Comparison of ENCODE assay signal across 26 cellular contexts in the genomic region with DNA sequence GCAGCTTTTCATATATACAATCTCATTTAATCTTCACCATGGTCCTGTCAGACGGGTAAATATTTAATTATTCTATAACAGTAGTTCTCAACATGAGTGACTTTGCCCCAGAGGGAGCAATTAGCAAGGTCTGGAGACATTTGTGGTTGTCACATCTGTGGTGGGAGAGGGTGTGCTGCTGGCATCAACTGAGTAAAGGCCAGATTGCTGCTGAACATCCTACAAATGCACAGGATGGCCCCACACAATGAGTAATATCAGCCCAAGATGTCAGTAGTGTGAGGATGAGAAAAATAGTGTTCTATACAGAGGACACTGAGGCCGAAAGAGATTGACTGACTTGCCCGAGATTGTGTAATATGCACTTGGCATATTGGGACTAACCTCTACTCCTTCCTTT.
"Had no signal": no experiment of that assay in that cellular context is flagged by ENCODE, and none has a peak within 500 bp of the region (broad histone marks: within the 10 kb centered on the region; RNA-seq: fewer than 3 reads in every experiment).

No MANE protein-coding gene starts in this region.

- H3K9me3 ChIP-seq: left ventricle myocardium inferior, mucosa of descending colon, ovary, right atrium auricular region, right lobe of liver, stomach, testis, thyroid gland, transverse colon, upper lobe of left lung, vagina had no signal

- H3K27me3 ChIP-seq: ovary, right atrium auricular region, right lobe of liver, testis, thyroid gland, upper lobe of left lung, vagina had no signal

- H3K27ac Mint-ChIP-seq: naive thymus-derived CD4-positive, alpha-beta T cell; natural killer cell treated with Interleukin-12 subunit alpha and Interleukin-12 subunit beta and Interleukin-15 and Interleukin-18, amount 100 ng/mL, for 72 hours; progenitor cell of endocrine pancreas; stimulated activated naive B cell treated with anti-CD40 and anti-IgM and Interleukin-4, amounts not matched to agents 10 μg/mL and 1 μg/mL and 100 μg/mL, for 72 hours had no signal

- H3K9me3 Mint-ChIP-seq: natural killer cell treated with Interleukin-12 subunit alpha and Interleukin-12 subunit beta and Interleukin-15 and Interleukin-18, amount 100 ng/mL, for 72 hours; stimulated activated naive B cell treated with anti-CD40 and anti-IgM and Interleukin-4, amounts not matched to agents 10 μg/mL and 1 μg/mL and 100 μg/mL, for 72 hours had no signal

- H3K4me3 ChIP-seq: left ventricle myocardium inferior, lung, mucosa of descending colon, ovary, right atrium auricular region, right lobe of liver, smooth muscle cell, stomach, testis, thyroid gland, transverse colon, upper lobe of left lung, vagina had no signal

- H3K4me1 ChIP-seq: right atrium auricular region, right lobe of liver, testis, thyroid gland, upper lobe of left lung, vagina had no signal

- H3K36me3 ChIP-seq: left ventricle myocardium inferior, ovary, right atrium auricular region, right lobe of liver, stomach, thyroid gland, transverse colon, upper lobe of left lung, vagina had no signal

- ATAC-seq: mucosa of descending colon; naive thymus-derived CD4-positive, alpha-beta T cell; right lobe of liver; stimulated activated naive B cell treated with anti-CD40 and anti-IgM and Interleukin-4, amounts not matched to agents 10 μg/mL and 1 μg/mL and 100 μg/mL, for 72 hours; stimulated activated naive CD8-positive, alpha-beta T cell treated with anti-CD3 and anti-CD28 coated beads, Interleukin-15, Interleukin-2, amounts not matched to agents 100 U/mL and 50 U/mL, for 24 hours had no signal

- H3K36me3 Mint-ChIP-seq: naive thymus-derived CD4-positive, alpha-beta T cell; natural killer cell treated with Interleukin-12 subunit alpha and Interleukin-12 subunit beta and Interleukin-15 and Interleukin-18, amount 100 ng/mL, for 72 hours; stimulated activated naive B cell treated with anti-CD40 and anti-IgM and Interleukin-4, amounts not matched to agents 10 μg/mL and 1 μg/mL and 100 μg/mL, for 72 hours had no signal

- DNase-seq: hypothalamus; islet precursor cell; left ventricle myocardium inferior; mesendoderm; midbrain; mucosa of descending colon; naive thymus-derived CD4-positive, alpha-beta T cell; ovary; right lobe of liver; stimulated activated CD4-positive, alpha-beta T cell treated with anti-CD3 and anti-CD28 coated beads, Interleukin-1b, Interleukin-23, amount 100 ng/mL, for 48 hours; stimulated activated CD4-positive, alpha-beta T cell treated with anti-CD3 and anti-CD28 coated beads, Interleukin-2, amount 100 ng/mL, for 48 hours; stimulated activated CD4-positive, alpha-beta T cell treated with anti-CD3 and anti-CD28 coated beads, Interleukin-4, amount 100 ng/mL, for 4 hours; stimulated activated CD8-positive, alpha-beta memory T cell treated with anti-CD3 and anti-CD28 coated beads, Interleukin-4, amount 100 ng/mL, for 48 hours; stimulated activated naive B cell treated with anti-CD40 and anti-IgM and Interleukin-4, amounts not matched to agents 10 μg/mL and 1 μg/mL and 100 μg/mL, for 72 hours; stimulated activated naive CD8-positive, alpha-beta T cell treated with anti-CD3 and anti-CD28 coated beads, Interleukin-15, Interleukin-2, amounts not matched to agents 100 U/mL and 50 U/mL, for 24 hours; stomach; testis; thyroid gland; transverse colon; upper lobe of left lung had no signal

- H3K4me3 Mint-ChIP-seq: naive thymus-derived CD4-positive, alpha-beta T cell; natural killer cell treated with Interleukin-12 subunit alpha and Interleukin-12 subunit beta and Interleukin-15 and Interleukin-18, amount 100 ng/mL, for 72 hours; stimulated activated naive B cell treated with anti-CD40 and anti-IgM and Interleukin-4, amounts not matched to agents 10 μg/mL and 1 μg/mL and 100 μg/mL, for 72 hours had no signal

- H3K27ac ChIP-seq: left ventricle myocardium inferior, ovary, right atrium auricular region, right lobe of liver, stomach, testis, thyroid gland, transverse colon, upper lobe of left lung, vagina had no signal
